ENCODE assay signal across 9 cellular contexts in the genomic region with DNA sequence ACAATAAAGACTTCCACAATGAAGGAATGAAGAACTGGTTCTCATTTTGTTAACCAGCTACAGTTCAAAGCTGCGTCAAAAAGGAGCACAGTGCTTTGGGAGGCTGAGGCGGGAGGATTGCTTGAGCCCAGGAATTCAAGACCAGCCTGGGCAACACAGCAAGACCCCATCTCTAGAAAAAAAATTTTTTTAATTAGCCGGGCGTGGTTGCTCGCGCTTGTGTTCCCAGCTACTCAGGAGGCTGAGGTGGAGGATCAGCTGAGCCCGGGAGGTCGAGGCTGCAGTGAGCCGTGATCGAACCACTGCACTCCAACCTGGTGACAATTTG. TPM values are rescaled to one million over a fixed set of nuclear protein-coding genes. Genes with fewer than 3 reads are reported as not detected.
DNase-seq lines count a peak whose midpoint lies in the region; ATAC-seq, FAIRE-seq and TF ChIP-seq lines count a peak whose summit lies in the region.
"Had no signal": no experiment of that assay in that cellular context is flagged by ENCODE, and none has a peak within 500 bp of the region (broad histone marks: within the 10 kb centered on the region; RNA-seq: fewer than 3 reads in every experiment).

No MANE protein-coding gene starts in this region.

- H3K4me3 ChIP-seq in heart left ventricle (peak overlapping the region in 10 of 12 donors; percentile 7 to 59 (median 48)), right atrium auricular region (peak overlapping the region in 1 of 2 donors; percentile 52), GM12878 (peak overlapping the region; percentile 45), lower lobe of right lung (peak overlapping the region; percentile 47)

- CTCF ChIA-PET in GM12878 (lab: Yijun Ruan, JAX): interaction anchor here (0.5 to 5.6 kb wide), 22 partner anchors 11 to 1956 kb away, joined by 3 to 127 read pairs (median 8); a partner anchor contains a TSS

- peaks cover 31% of the 10 kb centered on the region for H3K4me1 Mint-ChIP-seq in type B pancreatic cell (ENCODE audit: unreplicated experiment)

- no peak for TF ChIP-seq CTCF in heart left ventricle (IDR thresholded peaks at IDR 0.05)
- TF ChIP-seq CTCF in right atrium auricular region (IDR thresholded peaks at IDR 0.05): no peak
- TF ChIP-seq CTCF in GM12878 (IDR thresholded peaks at IDR 0.05 in 2 of 3, conservative IDR thresholded peaks at IDR 0.05 in 1 of 3; ENCODE audit: control insufficient read depth in 2 of 3, extremely low read depth in 1 of 3, insufficient read depth in 1 of 3, low read depth in 3 of 3, low read length in 3 of 3): no peak
- no peak for TF ChIP-seq CTCF in lower lobe of right lung (IDR thresholded peaks at IDR 0.05)
- no peak for TF ChIP-seq CTCF in type B pancreatic cell (conservative IDR thresholded peaks at IDR 0.05)
- no peak for TF ChIP-seq CTCF in GM13977 (IDR thresholded peaks at IDR 0.05; ENCODE audit: extremely low read depth, insufficient read depth, missing control alignments)
- TF ChIP-seq CTCF in omental fat pad (IDR thresholded peaks at IDR 0.05): no peak

- peak overlapping the region; percentile 37 for H2AFZ ChIP-seq in GM12878 (ENCODE audit: control insufficient read depth, low read depth, low read length)

- RAD21 ChIA-PET in GM12878 (lab: Charles Lee; ENCODE audit: unreplicated experiment): interaction anchor here (0.7 to 3.3 kb wide), 15 partner anchors 10 to 131 kb away, joined by 3 to 52 read pairs (median 5); no protein-coding TSS in a partner anchor

- H3K36me3 Mint-ChIP-seq in type B pancreatic cell: no peaks in the 10 kb centered on the region

- TF ChIP-seq EP300 in GM12878 (IDR thresholded peaks at IDR 0.05; ENCODE audit: borderline replicate concordance in 1 of 2, control insufficient read depth in 1 of 2, low read depth in 2 of 2, low read length in 2 of 2): no peak

- no peak for ATAC-seq in heart left ventricle
- no peak for ATAC-seq in GM12878
- ATAC-seq in lower lobe of right lung: no peak
- no peak for ATAC-seq in omental fat pad (ENCODE audit: low FRiP score)

- peak overlapping the region; percentile 94 for H3K4me2 ChIP-seq in GM12878 (ENCODE audit: control insufficient read depth, insufficient read depth)

- TF ChIP-seq RAD21 in GM12878 (IDR thresholded peaks at IDR 0.05; ENCODE audit: insufficient read depth, low read depth, low read length): no peak

- H3K9me3 Mint-ChIP-seq in type B pancreatic cell: peaks cover 4% of the 10 kb centered on the region

- no peak overlapping the region for H3K27ac ChIP-seq in heart left ventricle
- no peak overlapping the region for H3K27ac ChIP-seq in right atrium auricular region
- H3K27ac ChIP-seq in GM12878 (ENCODE audit: control insufficient read depth, insufficient read depth): no peak overlapping the region
- H3K27ac ChIP-seq in lower lobe of right lung: peak overlapping the region; percentile 78

- H3K9ac ChIP-seq in GM12878 (ENCODE audit: control insufficient read depth, insufficient read depth, low read length): no peak overlapping the region

- no peaks in the 10 kb centered on the region for H3K79me2 ChIP-seq in GM12878 (ENCODE audit: control insufficient read depth, insufficient read depth, low read length)

- in situ Hi-C loops in GM12878 (cut with MboI) (loop anchor here (5.0 kb wide), 1 partner anchor 109 kb away; no protein-coding TSS in a partner anchor), GM13977 (cut with MboI; ENCODE audit: low pct_unique_long_range_greater_than_20kb, low sequenced_read_pairs, unreplicated experiment) (no loop called here)

- H3K27me3 Mint-ChIP-seq in type B pancreatic cell: peaks cover 76% of the 10 kb centered on the region

- FAIRE-seq in GM12878 (lab: Jason Lieb, UNC): no peak

- SMC1A ChIA-PET in GM12878 (lab: Charles Lee; ENCODE audit: uncharacterized antibody, unreplicated experiment): interaction anchor here (0.6 to 4.5 kb wide), 19 partner anchors 13 to 249 kb away, joined by 3 to 69 read pairs (median 4); a partner anchor contains a TSS

- no peak for TF ChIP-seq POLR2A in heart left ventricle (IDR thresholded peaks at IDR 0.05)
- no peak for TF ChIP-seq POLR2A in GM12878 (IDR thresholded peaks at IDR 0.05; ENCODE audit: low read depth, low read length)

- H3K9me3 ChIP-seq in heart left ventricle: no peaks in the 10 kb centered on the region
- H3K9me3 ChIP-seq in right atrium auricular region: no peaks in the 10 kb centered on the region
- H3K9me3 ChIP-seq in GM12878 (replicated peaks; ENCODE audit: control insufficient read depth, insufficient read depth, low read length): no peaks in the 10 kb centered on the region; the same call in 2 of the 3 replicates
- H3K9me3 ChIP-seq in lower lobe of right lung: no peaks in the 10 kb centered on the region

- no TSS peak for BruUV-seq in GM12878 (replicated peaks; lab: Mats Ljungman, UMichigan)

- H3K27ac Mint-ChIP-seq in type B pancreatic cell: peak overlapping the region; percentile 99

- WGBS in heart left ventricle, 4 donors: 57 to 69% (median 66%) methylated on average over 10 of the region's 10 CpGs
- 68% methylated on average over 10 of the region's 10 CpGs for WGBS in GM12878 (ENCODE audit: insufficient coverage, insufficient replicate concordance, low lambda C conversion rate, missing lambda C conversion rate)

- peaks cover 0 to 55% (median 22%) of the 10 kb centered on the region in 9 donors for H3K27me3 ChIP-seq in heart left ventricle
- H3K27me3 ChIP-seq in right atrium auricular region: peaks cover 0 to 9% of the 10 kb centered on the region in 2 donors
- no peaks in the 10 kb centered on the region for H3K27me3 ChIP-seq in GM12878 (replicated peaks in 1 of 2; ENCODE audit: control insufficient read depth in 2 of 2, insufficient read depth in 2 of 2, low read length in 1 of 2)
- peaks cover 42% of the 10 kb centered on the region for H3K27me3 ChIP-seq in lower lobe of right lung (ENCODE audit: low read depth)

- H3K4me3 Mint-ChIP-seq in type B pancreatic cell: peak overlapping the region; percentile 93

- intact Hi-C loops in heart left ventricle (cut with DNase I): no loop called here
- intact Hi-C loops in GM12878 (cut with micrococcal nuclease; ENCODE audit: unreplicated experiment): loop anchor here (1.0 to 10.0 kb wide), 3 partner anchors 99 to 132 kb away; a partner anchor contains a TSS
- intact Hi-C loops in lower lobe of right lung (cut with DNase I): no loop called here

- H3K36me3 ChIP-seq in heart left ventricle (no peaks in the 10 kb centered on the region), right atrium auricular region (no peaks in the 10 kb centered on the region), GM12878 (ENCODE audit: control insufficient read depth in 2 of 2, insufficient read depth in 2 of 2, low read length in 1 of 2) (no peaks in the 10 kb centered on the region), lower lobe of right lung (no peaks in the 10 kb centered on the region)

- POLR2A ChIA-PET in GM12878 (lab: Charles Lee): interaction anchor here (0.7 to 1.2 kb wide), 3 partner anchors 110 to 132 kb away, joined by 3 to 4 read pairs (median 4); no protein-coding TSS in a partner anchor

- peaks cover 0 to 29% (median 15%) of the 10 kb centered on the region in 12 donors for H3K4me1 ChIP-seq in heart left ventricle
- H3K4me1 ChIP-seq in right atrium auricular region: peaks cover 0 to 29% of the 10 kb centered on the region in 2 donors
- peaks cover 29% of the 10 kb centered on the region for H3K4me1 ChIP-seq in GM12878 (ENCODE audit: control insufficient read depth, insufficient read depth, low read length)
- peaks cover 36% of the 10 kb centered on the region for H3K4me1 ChIP-seq in lower lobe of right lung

- no peak for DNase-seq in heart left ventricle
- DNase-seq in right atrium auricular region (ENCODE audit: low spot score): no peak
- DNase-seq in GM12878 (ENCODE audit: low read depth, low spot score): no peak
- no peak for DNase-seq in lower lobe of right lung
- no peak for DNase-seq in type B pancreatic cell (ENCODE audit: extremely low spot score, unreplicated experiment)
- DNase-seq in GM13977 (ENCODE audit: low spot score): no peak
- DNase-seq in omental fat pad (ENCODE audit: low spot score): no peak
- DNase-seq in NOMO-1 (lab: John Stamatoyannopoulos, UW; ENCODE audit: unreplicated experiment in 2 of 2): no peak
- DNase-seq: NCI-H1105 had no signal

- no peaks in the 10 kb centered on the region for H4K20me1 ChIP-seq in GM12878 (ENCODE audit: control insufficient read depth, insufficient read depth)

RNA-seq across cellular contexts. Expression of a gene that starts 0.8 kb away (rescaled TPM):
- total RNA-seq in heart left ventricle (1 to 10 TPM in 1 of 9 donors, under 1 TPM in 4, not detected in 4; 0.10 to 1.8 (median 0.17) TPM), right atrium auricular region (1 to 10 TPM; 2.0 to 7.0 TPM), GM12878 (2014; rRNA removed) (9.9 and 14.2 TPM in 2 replicates), GM12878 (2014; rRNA removed; fragmentation: Illumina TruSeq; extraction: Trizol) (7.8 and 10.3 TPM in 2 replicates), GM12878 (2021) (7.9 and 8.8 TPM in 2 replicates), lower lobe of right lung (140 TPM), type B pancreatic cell (ENCODE audit: low replicate concordance) (9.4 and 34.7 TPM in 2 replicates), omental fat pad (1 to 10 TPM; 1.1 to 2.3 (median 1.2) TPM)
- polyA plus RNA-seq in heart left ventricle (under 1 TPM; 0.04 to 0.73 TPM), GM12878 (2011; rRNA removed) (20.6 and 27.6 TPM in 2 replicates), GM12878 (2014; fragmentation: Illumina TruSeq; extraction: Trizol) (10.8 and 11.6 TPM in 2 replicates), GM12878 (2014; fragmentation: Nextera tagmentation; extraction: Ambion mirVana) (10 to 100 TPM; 12.9 to 18.5 TPM), GM12878 (2014; rRNA removed) (10.2 and 10.3 TPM in 2 replicates), GM12878 (2016; fragmentation: Nextera tagmentation; extraction: Ambion mirVana) (1 to 10 TPM; 5.3 to 9.7 TPM)
- 26.9 and 27.8 TPM in 2 replicates for total RNA-seq in GM12878 (2013; cell fraction: nucleolus; rRNA removed)
- 0.93 TPM for polyA plus RNA-seq in GM12878 (2011; ENCODE audit: low read depth)
- 12.8 and 18.5 TPM in 2 replicates for polyA plus RNA-seq in GM12878 (2011; cell fraction: cytosol; rRNA removed)
- polyA plus RNA-seq in GM12878 (2011; cell fraction: nucleus; rRNA removed): 10.4 TPM in 2 replicates
- 1.7 and 1.9 TPM in 2 replicates for polyA plus RNA-seq in GM12878 (2012)
- polyA minus RNA-seq in GM12878 (2011; rRNA and poly(A)+ RNA removed): 12.0 and 14.2 TPM in 2 replicates
- polyA minus RNA-seq in GM12878 (2011; cell fraction: cytosol; rRNA and poly(A)+ RNA removed): 3.2 and 4.9 TPM in 2 replicates
- 2.4 and 3.6 TPM in 2 replicates for polyA minus RNA-seq in GM12878 (2011; cell fraction: nucleus; rRNA and poly(A)+ RNA removed)

RNA-seq across cellular contexts. Expression of a gene that starts 55.5 kb away (rescaled TPM):
- total RNA-seq in heart left ventricle: 10 to 100 TPM; 11.1 to 26.2 (median 15.4) TPM
- polyA plus RNA-seq in heart left ventricle: 10 to 100 TPM in 1 of 2 donors, 1 to 10 TPM in 1; 5.3 to 22.1 TPM
- 10 to 100 TPM; 10.8 to 13.9 TPM for total RNA-seq in right atrium auricular region
- total RNA-seq in GM12878 (2013; cell fraction: nucleolus; rRNA removed): 76.3 and 85.3 TPM in 2 replicates
- total RNA-seq in GM12878 (2014; rRNA removed): 37.2 and 42.8 TPM in 2 replicates
- 58.8 and 59.7 TPM in 2 replicates for total RNA-seq in GM12878 (2014; rRNA removed; fragmentation: Illumina TruSeq; extraction: Trizol)
- 63.9 and 64.5 TPM in 2 replicates for total RNA-seq in GM12878 (2021)
- polyA plus RNA-seq in GM12878 (2011; ENCODE audit: low read depth): 27.2 TPM
- polyA plus RNA-seq in GM12878 (2011; rRNA removed): 29.8 and 31.0 TPM in 2 replicates
- 19.9 and 20.1 TPM in 2 replicates for polyA plus RNA-seq in GM12878 (2011; cell fraction: cytosol; rRNA removed)
- polyA plus RNA-seq in GM12878 (2011; cell fraction: nucleus; rRNA removed): 33.2 and 44.3 TPM in 2 replicates
- polyA plus RNA-seq in GM12878 (2012): 30.3 and 36.3 TPM in 2 replicates
- 59.9 and 66.1 TPM in 2 replicates for polyA plus RNA-seq in GM12878 (2014; fragmentation: Illumina TruSeq; extraction: Trizol)
- 10 to 100 TPM; 16.1 to 34.2 TPM for polyA plus RNA-seq in GM12878 (2014; fragmentation: Nextera tagmentation; extraction: Ambion mirVana)
- 42.7 and 49.2 TPM in 2 replicates for polyA plus RNA-seq in GM12878 (2014; rRNA removed)
- 10 to 100 TPM; 63.3 to 63.4 TPM for polyA plus RNA-seq in GM12878 (2016; fragmentation: Nextera tagmentation; extraction: Ambion mirVana)
- polyA minus RNA-seq in GM12878 (2011; rRNA and poly(A)+ RNA removed): 29.3 and 36.0 TPM in 2 replicates
- polyA minus RNA-seq in GM12878 (2011; cell fraction: cytosol; rRNA and poly(A)+ RNA removed): 9.9 and 13.5 TPM in 2 replicates
- 27.3 and 63.5 TPM in 2 replicates for polyA minus RNA-seq in GM12878 (2011; cell fraction: nucleus; rRNA and poly(A)+ RNA removed)
- total RNA-seq in lower lobe of right lung: 27.4 TPM
- 28.3 and 58.2 TPM in 2 replicates for total RNA-seq in type B pancreatic cell (ENCODE audit: low replicate concordance)
- 10 to 100 TPM; 19.1 to 33.9 (median 28.3) TPM for total RNA-seq in omental fat pad
